12 cellular contexts compared by ENCODE assay signal in genomic region chr20:24970030-24970553, GRCh38. TPM values are rescaled to one million over a fixed set of nuclear protein-coding genes. Genes with fewer than 3 reads are reported as not detected.
"Had no signal": no experiment of that assay in that cellular context is flagged by ENCODE, and none has a peak within 500 bp of the region (broad histone marks: within the 10 kb centered on the region; RNA-seq: fewer than 3 reads in every experiment).

No MANE protein-coding gene starts in this region.

- FAIRE-seq: urothelium cell line had no signal

- H3K27ac ChIP-seq: parathyroid adenoma, skin epidermis had no signal

- DNase-seq: activated CD4-positive, alpha-beta T cell treated with anti-CD3 and anti-CD28 coated beads, Interleukin-2, amount 50 U/mL, for 48 hours; activated CD8-positive, alpha-beta memory T cell treated with anti-CD3 and anti-CD28 coated beads, Interleukin-2, amount 50 U/mL, for 4 hours; activated naive CD4-positive, alpha-beta T cell treated with anti-CD3 and anti-CD28 coated beads for 36 hours; caudate nucleus; erythroblast; hippocampal formation; kidney glomerular epithelial cell had no signal

- ATAC-seq: activated CD4-positive, CD25-positive, alpha-beta regulatory T cell treated with anti-CD3 and anti-CD28 coated beads, Interleukin-2, amount 50 U/mL, for 24 hours had no signal

- H3K9me3 Mint-ChIP-seq: activated naive CD4-positive, alpha-beta T cell treated with anti-CD3 and anti-CD28 coated beads for 36 hours had no signal

- H3K27ac Mint-ChIP-seq: activated naive CD4-positive, alpha-beta T cell treated with anti-CD3 and anti-CD28 coated beads for 36 hours had no signal

- H3K4me3 Mint-ChIP-seq: activated naive CD4-positive, alpha-beta T cell treated with anti-CD3 and anti-CD28 coated beads for 36 hours had no signal

- H3K4me3 ChIP-seq: skin epidermis had no signal

- H3K4me1 ChIP-seq: parathyroid adenoma had no signal

RNA-seq across cellular contexts. Expression of gene CST7, which starts 21.0 kb away (rescaled TPM):
- total RNA-seq: renal cortical epithelial cell had no signal
